ENCODE assay signal across 10 cellular contexts in genomic region chr5:40832345-40832744, GRCh38. TPM values are rescaled to one million over a fixed set of nuclear protein-coding genes. Genes with fewer than 3 reads are reported as not detected.
A peak's percentile ranks its signal among the peaks of the same experiment; 100 is the strongest.
DNase-seq lines count a peak whose midpoint lies in the region; ATAC-seq lines count a peak whose summit lies in the region.
"Had no signal": no experiment of that assay in that cellular context is flagged by ENCODE, and none has a peak within 500 bp of the region (broad histone marks: within the 10 kb centered on the region; RNA-seq: fewer than 3 reads in every experiment).

No MANE protein-coding gene starts in this region.

- peak overlapping the region; percentile 99 for H3K27ac Mint-ChIP-seq in activated naive CD4-positive, alpha-beta T cell treated with anti-CD3 and anti-CD28 coated beads, Interleukin-2, amount 50 U/mL, for 24 hours
- peak overlapping the region; percentile 98 for H3K27ac Mint-ChIP-seq in stimulated activated effector memory CD8-positive, alpha-beta T cell treated with anti-CD3 and anti-CD28 coated beads, Interleukin-12 subunit alpha, Interleukin-12 subunit beta, amount 100 ng/mL, for 72 hours

- H3K27me3 ChIP-seq in SJCRH30 = peaks cover 6% of the 10 kb centered on the region; the same call in 1 of the 2 replicates
- H3K27me3 ChIP-seq: pancreas had no signal

- peaks cover 12% of the 10 kb centered on the region for H3K4me1 ChIP-seq in SJCRH30

- H3K4me3 ChIP-seq in SJCRH30 = peak overlapping the region; percentile 86; the same call in 1 of the 2 replicates

- peaks cover 2% of the 10 kb centered on the region; the same call in 1 of the 2 replicates for H3K9me3 ChIP-seq in SJCRH30 (replicated peaks)
- H3K9me3 ChIP-seq: pancreas had no signal

- peak overlapping the region; percentile 97 for H3K4me3 Mint-ChIP-seq in activated naive CD4-positive, alpha-beta T cell treated with anti-CD3 and anti-CD28 coated beads, Interleukin-2, amount 50 U/mL, for 24 hours
- peak overlapping the region; percentile 90 for H3K4me3 Mint-ChIP-seq in stimulated activated effector memory CD8-positive, alpha-beta T cell treated with anti-CD3 and anti-CD28 coated beads, Interleukin-12 subunit alpha, Interleukin-12 subunit beta, amount 100 ng/mL, for 72 hours
- H3K4me3 Mint-ChIP-seq: CD14-positive monocyte had no signal

- H3K27ac ChIP-seq in SJCRH30 (peak overlapping the region; percentile 9; the same call in 1 of the 2 replicates), epithelial cell of prostate (peak overlapping the region; percentile 98)
- H3K27ac ChIP-seq: pancreas had no signal

- no peak for DNase-seq in activated naive CD4-positive, alpha-beta T cell treated with Interleukin-2 at 50 U/mL for 16 hours
- DNase-seq in SJCRH30 (no peak), epithelial cell of prostate (ENCODE audit: low read depth, low spot score) (no peak), NOMO-1 treated with DMSO at 0.1 percent for 48 hours (lab: John Stamatoyannopoulos, UW; ENCODE audit: unreplicated experiment) (no peak), HK-2 (ENCODE audit: unreplicated experiment) (no peak)
- DNase-seq in stimulated activated effector memory CD8-positive, alpha-beta T cell treated with anti-CD3 and anti-CD28 coated beads, Interleukin-12 subunit alpha, Interleukin-12 subunit beta, amount 100 ng/mL, for 72 hours (ENCODE audit: low spot score in 2 of 2) = no peak
- DNase-seq: pancreas had no signal

- no peak for ATAC-seq in stimulated activated effector memory CD8-positive, alpha-beta T cell treated with anti-CD3 and anti-CD28 coated beads, Interleukin-12 subunit alpha, Interleukin-12 subunit beta, amount 100 ng/mL, for 72 hours
- ATAC-seq in HG03439 (IDR thresholded peaks at IDR 0.05; ENCODE audit: unreplicated experiment) = no peak
- ATAC-seq: pancreas had no signal

- H3K9me3 Mint-ChIP-seq in activated naive CD4-positive, alpha-beta T cell treated with anti-CD3 and anti-CD28 coated beads, Interleukin-2, amount 50 U/mL, for 24 hours = no peaks in the 10 kb centered on the region
- no peaks in the 10 kb centered on the region for H3K9me3 Mint-ChIP-seq in stimulated activated effector memory CD8-positive, alpha-beta T cell treated with anti-CD3 and anti-CD28 coated beads, Interleukin-12 subunit alpha, Interleukin-12 subunit beta, amount 100 ng/mL, for 72 hours

- no peaks in the 10 kb centered on the region for H3K27me3 Mint-ChIP-seq in activated naive CD4-positive, alpha-beta T cell treated with anti-CD3 and anti-CD28 coated beads, Interleukin-2, amount 50 U/mL, for 24 hours

- H3K36me3 ChIP-seq in SJCRH30 = peaks cover 74% of the 10 kb centered on the region

- peaks cover 60% of the 10 kb centered on the region for H3K36me3 Mint-ChIP-seq in activated naive CD4-positive, alpha-beta T cell treated with anti-CD3 and anti-CD28 coated beads, Interleukin-2, amount 50 U/mL, for 24 hours
- peaks cover 83% of the 10 kb centered on the region for H3K36me3 Mint-ChIP-seq in stimulated activated effector memory CD8-positive, alpha-beta T cell treated with anti-CD3 and anti-CD28 coated beads, Interleukin-12 subunit alpha, Interleukin-12 subunit beta, amount 100 ng/mL, for 72 hours

- H3K4me1 Mint-ChIP-seq in activated naive CD4-positive, alpha-beta T cell treated with anti-CD3 and anti-CD28 coated beads, Interleukin-2, amount 50 U/mL, for 24 hours = peaks cover 60% of the 10 kb centered on the region
- H3K4me1 Mint-ChIP-seq in stimulated activated effector memory CD8-positive, alpha-beta T cell treated with anti-CD3 and anti-CD28 coated beads, Interleukin-12 subunit alpha, Interleukin-12 subunit beta, amount 100 ng/mL, for 72 hours = peaks cover 59% of the 10 kb centered on the region

RNA-seq across cellular contexts. Expression of gene RPL37, which starts 2.7 kb away (rescaled TPM):
- 5,451 and 5,689 TPM in 2 replicates for total RNA-seq in SJCRH30 (2014; rRNA removed; shearing (Covaris generic))

RNA-seq across cellular contexts. Expression of gene CARD6, which starts 8.8 kb away (rescaled TPM):
- 2.7 and 3.0 TPM in 2 replicates for total RNA-seq in SJCRH30 (2014; rRNA removed; shearing (Covaris generic))

RNA-seq across cellular contexts. Expression of gene PRKAA1, which starts 34.2 kb away (rescaled TPM):
- 81.1 and 103 TPM in 2 replicates for total RNA-seq in SJCRH30 (2014; rRNA removed; shearing (Covaris generic))
